21 cellular contexts compared by ENCODE assay signal in the genomic region with DNA sequence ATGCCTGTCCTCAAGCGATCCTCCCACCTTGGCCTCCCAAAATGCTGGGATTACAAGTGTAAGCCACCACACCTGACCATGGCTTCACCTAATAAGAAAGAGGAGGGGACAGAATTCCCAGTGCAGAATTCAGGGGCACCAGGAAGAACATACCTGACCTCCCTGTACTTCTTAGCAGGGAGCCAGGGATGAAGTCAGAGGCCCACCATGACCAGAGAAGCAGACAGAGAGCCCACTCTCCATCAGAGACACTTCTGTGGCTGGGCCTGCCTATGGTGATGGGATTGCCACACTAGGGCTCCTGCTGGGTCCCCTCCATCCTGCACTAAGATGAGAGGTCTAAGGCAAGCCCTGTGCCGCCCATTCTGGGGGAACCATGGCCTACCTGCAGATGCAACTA.
DNase-seq lines count a peak whose midpoint lies in the region; ATAC-seq and TF ChIP-seq lines count a peak whose summit lies in the region.
"Had no signal": no experiment of that assay in that cellular context is flagged by ENCODE, and none has a peak within 500 bp of the region (broad histone marks: within the 10 kb centered on the region; RNA-seq: fewer than 3 reads in every experiment).

No MANE protein-coding gene starts in this region.

- H4K91ac ChIP-seq in IMR-90 (ENCODE audit: insufficient read depth, low read depth, low read length): no peak overlapping the region

- dilution Hi-C loops in IMR-90 (cut with HindIII; ENCODE audit: low sequenced_read_pairs, unreplicated experiment): no loop called here

- peaks cover 46% of the 10 kb centered on the region for H3K4me1 Mint-ChIP-seq in CD8-positive, alpha-beta T cell (ENCODE audit: low read depth)

- DNase-seq in IMR-90 (no peak), sigmoid colon (peak; percentile 54), vagina (ENCODE audit: extremely low spot score in 2 of 2) (no peak), PC-3 (no peak)
- no peak for DNase-seq in CD8-positive, alpha-beta T cell
- DNase-seq: AML-193; CD4-positive, alpha-beta T cell; CD8-positive, alpha-beta memory T cell; COR-L47; DMS 273 treated with DMSO at 0.1 percent for 48 hours; DMS153; DMS53; DMS79; DND-41; GDM1 had no signal

- no peak for ATAC-seq in IMR-90 (ENCODE audit: low read depth)
- no peak for ATAC-seq in CD8-positive, alpha-beta T cell
- no peak for ATAC-seq in PC-3
- ATAC-seq: A549, GM12878 had no signal

- H3K4me1 ChIP-seq in IMR-90 (ENCODE audit: control insufficient read depth, insufficient read depth, low read length) (peaks cover 22% of the 10 kb centered on the region), sigmoid colon (peaks cover 0 to 43% (median 36%) of the 10 kb centered on the region in 4 donors), vagina (peaks cover 48% of the 10 kb centered on the region), PC-3 (ENCODE audit: insufficient read depth, low read length) (peaks cover 16% of the 10 kb centered on the region)
- peaks cover 15% of the 10 kb centered on the region for H3K4me1 ChIP-seq in CD8-positive, alpha-beta T cell (ENCODE audit: insufficient read depth, low read length)
- H3K4me1 ChIP-seq: A549 had no signal

- H3K9ac ChIP-seq in IMR-90 (ENCODE audit: low read depth, low read length): no peak overlapping the region
- H3K9ac ChIP-seq in PC-3 (ENCODE audit: low read length): no peak overlapping the region
- H3K9ac ChIP-seq: BLaER1 treated with 17β-estradiol and CSF1 and Interleukin-3, amounts not matched to agents 10 nM and 100 nM had no signal

- peaks cover 16% of the 10 kb centered on the region for H3K9me1 ChIP-seq in IMR-90 (ENCODE audit: insufficient read depth, low read length)

- H4K5ac ChIP-seq in IMR-90 (ENCODE audit: low read depth, low read length): no peak overlapping the region

- H3K27ac Mint-ChIP-seq in CD8-positive, alpha-beta T cell: no peak overlapping the region
- H3K27ac Mint-ChIP-seq: B cell had no signal

- H2BK20ac ChIP-seq in IMR-90 (ENCODE audit: low read depth, low read length): peak overlapping the region; percentile 88; the same call in 1 of the 2 replicates

- peak overlapping the region; percentile 98; the same call in 1 of the 2 replicates for H2BK120ac ChIP-seq in IMR-90 (ENCODE audit: low read depth, low read length)

- no peak for TF ChIP-seq EP300 in sigmoid colon (IDR thresholded peaks at IDR 0.05)

- no peak overlapping the region for H3K4me3 Mint-ChIP-seq in CD8-positive, alpha-beta T cell

- H3K79me2 ChIP-seq in PC-3 (ENCODE audit: low read length): no peaks in the 10 kb centered on the region

- no peak overlapping the region for H3K14ac ChIP-seq in IMR-90 (replicated peaks; ENCODE audit: low read depth, low read length)

- H3K4me3 ChIP-seq in IMR-90 (ENCODE audit: insufficient read depth, low read depth, low read length) (no peak overlapping the region), sigmoid colon (no peak overlapping the region), vagina (no peak overlapping the region), PC-3 (ENCODE audit: low read length) (no peak overlapping the region)
- H3K4me3 ChIP-seq in CD8-positive, alpha-beta T cell (ENCODE audit: low read depth, low read length): no peak overlapping the region
- H3K4me3 ChIP-seq: A549; BLaER1 treated with 17β-estradiol and CSF1 and Interleukin-3, amounts not matched to agents 10 nM and 100 nM; GM12878 had no signal

- in situ Hi-C loops in IMR-90 (cut with MboI; ENCODE audit: low sequenced_read_pairs): loop anchor here (10.0 kb wide), 1 partner anchor 348 kb away; no protein-coding TSS in a partner anchor

- no peaks in the 10 kb centered on the region for H3K9me2 ChIP-seq in PC-3 (replicated peaks; ENCODE audit: low read length)

- CTCF ChIA-PET in IMR-90 (lab: Yijun Ruan, JAX) (interaction anchor here (0.6 kb wide), 1 partner anchor 291 kb away, joined by 3 read pairs; no protein-coding TSS in a partner anchor), PC-3 (lab: Charles Lee) (no interaction called here)
- CTCF ChIA-PET in CD8-positive, alpha-beta T cell (lab: Charles Lee): interaction anchor here (0.7 to 4.8 kb wide), 3 partner anchors 61 to 984 kb away, joined by 3 to 40 read pairs (median 27); partner anchors contain the start of gene ZNF438

- H2AFZ ChIP-seq in IMR-90 (replicated peaks; ENCODE audit: low read length, poor library complexity) (no peak overlapping the region), PC-3 (ENCODE audit: low read length) (no peak overlapping the region)

- no peak overlapping the region for H2AK9ac ChIP-seq in IMR-90 (replicated peaks; ENCODE audit: low read depth, low read length, poor library complexity)

- peaks cover 0 to 15% of the 10 kb centered on the region in 2 experiments; a peak in 2 of 4 replicates for H3K79me1 ChIP-seq in IMR-90 (ENCODE audit: low read depth in 1 of 2, low read length in 2 of 2)

- no peak overlapping the region for H3K56ac ChIP-seq in IMR-90 (ENCODE audit: extremely low read depth, insufficient read depth, low read length)

- peak overlapping the region; percentile 5; the same call in 1 of the 3 replicates for H2BK15ac ChIP-seq in IMR-90 (ENCODE audit: low read depth, low read length)

- H3F3A ChIP-seq in PC-3 (ENCODE audit: low read length, unreplicated experiment): no peaks in the 10 kb centered on the region

- no peaks in the 10 kb centered on the region for H4K20me1 ChIP-seq in IMR-90 (ENCODE audit: insufficient read depth, low read length)
- no peaks in the 10 kb centered on the region for H4K20me1 ChIP-seq in PC-3 (ENCODE audit: low read length)
- H4K20me1 ChIP-seq: BLaER1 treated with 17β-estradiol and CSF1 and Interleukin-3, amounts not matched to agents 10 nM and 100 nM had no signal

- peak overlapping the region; percentile 39 for H3K4ac ChIP-seq in IMR-90 (ENCODE audit: low read depth, low read length)

- intact Hi-C loops in IMR-90 (cut with micrococcal nuclease) (loop anchor here (10.0 kb wide), 1 partner anchor 698 kb away; no protein-coding TSS in a partner anchor), sigmoid colon (cut with DNase I) (loop anchor here (5.0 kb wide), 1 partner anchor 705 kb away; no protein-coding TSS in a partner anchor), vagina (cut with DNase I) (loop anchor here (10.0 kb wide), 1 partner anchor 888 kb away; no protein-coding TSS in a partner anchor), PC-3 (cut with micrococcal nuclease) (no loop called here)
- intact Hi-C loops in CD8-positive, alpha-beta T cell (cut with DNase I, micrococcal nuclease): loop anchor here (2.0 to 10.0 kb wide), 5 partner anchors 102 to 1470 kb away; partner anchors contain the start of gene ARHGAP12 (in 1 of the 2)

- H3K27me3 ChIP-seq in IMR-90 (ENCODE audit: control insufficient read depth, insufficient read depth, low read length): no peaks in the 10 kb centered on the region
- H3K27me3 ChIP-seq in sigmoid colon: no peaks in the 10 kb centered on the region
- no peaks in the 10 kb centered on the region for H3K27me3 ChIP-seq in vagina
- no peaks in the 10 kb centered on the region for H3K27me3 ChIP-seq in CD8-positive, alpha-beta T cell (ENCODE audit: insufficient read depth, low read length)
- no peaks in the 10 kb centered on the region for H3K27me3 ChIP-seq in PC-3 (ENCODE audit: low read length)

- TF ChIP-seq POLR2A in IMR-90 (IDR thresholded peaks at IDR 0.05; ENCODE audit: low read depth, low read length) (no peak), sigmoid colon (IDR thresholded peaks at IDR 0.05) (no peak), vagina (IDR thresholded peaks at IDR 0.05) (no peak)

- H3K23ac ChIP-seq in IMR-90 (ENCODE audit: low read depth, low read length): no peak overlapping the region

- no CpG with 5 or more reads among the region's 2 CpGs for WGBS in IMR-90 (ENCODE audit: extremely low coverage in 2 of 2, insufficient read length in 1 of 2), 2 experiments
- WGBS in sigmoid colon, 2 donors: 97% methylated on average over 2 of the region's 2 CpGs

- no peaks in the 10 kb centered on the region for H3K27me3 Mint-ChIP-seq in CD8-positive, alpha-beta T cell (ENCODE audit: low read depth)
- H3K27me3 Mint-ChIP-seq: CD4-positive, alpha-beta T cell; CD8-positive, alpha-beta memory T cell had no signal

- H3K27ac ChIP-seq in IMR-90 (ENCODE audit: insufficient read depth, low read length) (no peak overlapping the region), sigmoid colon (peak overlapping the region in 1 of 4 donors; percentile 92), vagina (peak overlapping the region; percentile 90), PC-3 (ENCODE audit: low read length) (no peak overlapping the region)
- no peak overlapping the region for H3K27ac ChIP-seq in CD8-positive, alpha-beta T cell (ENCODE audit: low read depth, low read length)
- H3K27ac ChIP-seq: 22Rv1; A549; BLaER1 treated with 17β-estradiol and CSF1 and Interleukin-3, amounts not matched to agents 10 nM and 100 nM; C4-2B had no signal

- H3K9me3 ChIP-seq in IMR-90 (ENCODE audit: control insufficient read depth, insufficient read depth, low read length) (no peaks in the 10 kb centered on the region), sigmoid colon (no peaks in the 10 kb centered on the region), vagina (no peaks in the 10 kb centered on the region), PC-3 (ENCODE audit: low read length) (no peaks in the 10 kb centered on the region)
- H3K9me3 ChIP-seq in CD8-positive, alpha-beta T cell (ENCODE audit: low read length): no peaks in the 10 kb centered on the region
- H3K9me3 ChIP-seq: A549; BLaER1 treated with 17β-estradiol and CSF1 and Interleukin-3, amounts not matched to agents 10 nM and 100 nM had no signal

- H3K4me2 ChIP-seq in IMR-90 (ENCODE audit: low read depth, low read length) (no peak overlapping the region), PC-3 (ENCODE audit: low read length) (no peak overlapping the region)
- H3K4me2 ChIP-seq: A549; BLaER1 treated with 17β-estradiol and CSF1 and Interleukin-3, amounts not matched to agents 10 nM and 100 nM had no signal

- POLR2A ChIA-PET in IMR-90 (lab: Charles Lee; ENCODE audit: unreplicated experiment) (interaction anchor here (0.9 kb wide), 1 partner anchor 347 kb away, joined by 4 read pairs; no protein-coding TSS in a partner anchor), PC-3 (lab: Charles Lee; ENCODE audit: unreplicated experiment) (no interaction called here)
- POLR2A ChIA-PET in CD8-positive, alpha-beta T cell (lab: Charles Lee): interaction anchor here (4.3 kb wide), 1 partner anchor 245 kb away, joined by 51 read pairs; the partner anchor contains the start of gene ZNF438

- H3K36me3 ChIP-seq in IMR-90 (ENCODE audit: control insufficient read depth, insufficient read depth, low read length) (no peaks in the 10 kb centered on the region), sigmoid colon (no peaks in the 10 kb centered on the region), vagina (no peaks in the 10 kb centered on the region), PC-3 (ENCODE audit: low read depth, low read length) (no peaks in the 10 kb centered on the region)
- H3K36me3 ChIP-seq in CD8-positive, alpha-beta T cell (ENCODE audit: insufficient read depth, low read length): no peaks in the 10 kb centered on the region
- H3K36me3 ChIP-seq: BLaER1 treated with 17β-estradiol and CSF1 and Interleukin-3, amounts not matched to agents 10 nM and 100 nM had no signal

- H2BK5ac ChIP-seq in IMR-90 (ENCODE audit: low read depth, low read length, poor library complexity, severe bottlenecking): no peak overlapping the region

- peaks cover 2% of the 10 kb centered on the region for H3K36me3 Mint-ChIP-seq in CD8-positive, alpha-beta T cell

- no peak overlapping the region for H3K18ac ChIP-seq in IMR-90 (ENCODE audit: low read depth, low read length)

- H3K9me3 Mint-ChIP-seq in CD8-positive, alpha-beta T cell: no peaks in the 10 kb centered on the region
- H3K9me3 Mint-ChIP-seq: CD4-positive, alpha-beta T cell had no signal

- no TSS peak for BruUV-seq in IMR-90 (replicated peaks; lab: Mats Ljungman, UMichigan)
- BruUV-seq in PC-3 (replicated peaks; lab: Mats Ljungman, UMichigan): no TSS peak

- peak overlapping the region; percentile 77; the same call in 1 of the 2 replicates for H2AK5ac ChIP-seq in IMR-90 (ENCODE audit: low read depth, low read length)

- TF ChIP-seq CTCF in IMR-90 (conservative IDR thresholded peaks at IDR 0.05; ENCODE audit: low read depth, low read length) (no peak), sigmoid colon (IDR thresholded peaks at IDR 0.05) (no peak), vagina (IDR thresholded peaks at IDR 0.05) (no peak), PC-3 (conservative IDR thresholded peaks at IDR 0.05; ENCODE audit: low read depth, low read length) (no peak)
- no peak for TF ChIP-seq CTCF in CD8-positive, alpha-beta T cell (IDR thresholded peaks at IDR 0.05)

- no peak overlapping the region for H4K8ac ChIP-seq in IMR-90 (ENCODE audit: low read depth in 2 of 2, low read length in 2 of 2)

- no peak for TF ChIP-seq RAD21 in IMR-90 (IDR thresholded peaks at IDR 0.05; ENCODE audit: low read length)
